Comparison of ENCODE assay signal across 1 cellular context in genomic region chr7:11297764-11298163, GRCh38.
TF ChIP-seq lines count a peak whose summit lies in the region.

No MANE protein-coding gene starts in this region.

TF ChIP-seq in GM23338, 12 proteins besides CTCF, POLR2A, EP300 and RAD21 (continued from another document):
- TF ChIP-seq, protein P1, sequence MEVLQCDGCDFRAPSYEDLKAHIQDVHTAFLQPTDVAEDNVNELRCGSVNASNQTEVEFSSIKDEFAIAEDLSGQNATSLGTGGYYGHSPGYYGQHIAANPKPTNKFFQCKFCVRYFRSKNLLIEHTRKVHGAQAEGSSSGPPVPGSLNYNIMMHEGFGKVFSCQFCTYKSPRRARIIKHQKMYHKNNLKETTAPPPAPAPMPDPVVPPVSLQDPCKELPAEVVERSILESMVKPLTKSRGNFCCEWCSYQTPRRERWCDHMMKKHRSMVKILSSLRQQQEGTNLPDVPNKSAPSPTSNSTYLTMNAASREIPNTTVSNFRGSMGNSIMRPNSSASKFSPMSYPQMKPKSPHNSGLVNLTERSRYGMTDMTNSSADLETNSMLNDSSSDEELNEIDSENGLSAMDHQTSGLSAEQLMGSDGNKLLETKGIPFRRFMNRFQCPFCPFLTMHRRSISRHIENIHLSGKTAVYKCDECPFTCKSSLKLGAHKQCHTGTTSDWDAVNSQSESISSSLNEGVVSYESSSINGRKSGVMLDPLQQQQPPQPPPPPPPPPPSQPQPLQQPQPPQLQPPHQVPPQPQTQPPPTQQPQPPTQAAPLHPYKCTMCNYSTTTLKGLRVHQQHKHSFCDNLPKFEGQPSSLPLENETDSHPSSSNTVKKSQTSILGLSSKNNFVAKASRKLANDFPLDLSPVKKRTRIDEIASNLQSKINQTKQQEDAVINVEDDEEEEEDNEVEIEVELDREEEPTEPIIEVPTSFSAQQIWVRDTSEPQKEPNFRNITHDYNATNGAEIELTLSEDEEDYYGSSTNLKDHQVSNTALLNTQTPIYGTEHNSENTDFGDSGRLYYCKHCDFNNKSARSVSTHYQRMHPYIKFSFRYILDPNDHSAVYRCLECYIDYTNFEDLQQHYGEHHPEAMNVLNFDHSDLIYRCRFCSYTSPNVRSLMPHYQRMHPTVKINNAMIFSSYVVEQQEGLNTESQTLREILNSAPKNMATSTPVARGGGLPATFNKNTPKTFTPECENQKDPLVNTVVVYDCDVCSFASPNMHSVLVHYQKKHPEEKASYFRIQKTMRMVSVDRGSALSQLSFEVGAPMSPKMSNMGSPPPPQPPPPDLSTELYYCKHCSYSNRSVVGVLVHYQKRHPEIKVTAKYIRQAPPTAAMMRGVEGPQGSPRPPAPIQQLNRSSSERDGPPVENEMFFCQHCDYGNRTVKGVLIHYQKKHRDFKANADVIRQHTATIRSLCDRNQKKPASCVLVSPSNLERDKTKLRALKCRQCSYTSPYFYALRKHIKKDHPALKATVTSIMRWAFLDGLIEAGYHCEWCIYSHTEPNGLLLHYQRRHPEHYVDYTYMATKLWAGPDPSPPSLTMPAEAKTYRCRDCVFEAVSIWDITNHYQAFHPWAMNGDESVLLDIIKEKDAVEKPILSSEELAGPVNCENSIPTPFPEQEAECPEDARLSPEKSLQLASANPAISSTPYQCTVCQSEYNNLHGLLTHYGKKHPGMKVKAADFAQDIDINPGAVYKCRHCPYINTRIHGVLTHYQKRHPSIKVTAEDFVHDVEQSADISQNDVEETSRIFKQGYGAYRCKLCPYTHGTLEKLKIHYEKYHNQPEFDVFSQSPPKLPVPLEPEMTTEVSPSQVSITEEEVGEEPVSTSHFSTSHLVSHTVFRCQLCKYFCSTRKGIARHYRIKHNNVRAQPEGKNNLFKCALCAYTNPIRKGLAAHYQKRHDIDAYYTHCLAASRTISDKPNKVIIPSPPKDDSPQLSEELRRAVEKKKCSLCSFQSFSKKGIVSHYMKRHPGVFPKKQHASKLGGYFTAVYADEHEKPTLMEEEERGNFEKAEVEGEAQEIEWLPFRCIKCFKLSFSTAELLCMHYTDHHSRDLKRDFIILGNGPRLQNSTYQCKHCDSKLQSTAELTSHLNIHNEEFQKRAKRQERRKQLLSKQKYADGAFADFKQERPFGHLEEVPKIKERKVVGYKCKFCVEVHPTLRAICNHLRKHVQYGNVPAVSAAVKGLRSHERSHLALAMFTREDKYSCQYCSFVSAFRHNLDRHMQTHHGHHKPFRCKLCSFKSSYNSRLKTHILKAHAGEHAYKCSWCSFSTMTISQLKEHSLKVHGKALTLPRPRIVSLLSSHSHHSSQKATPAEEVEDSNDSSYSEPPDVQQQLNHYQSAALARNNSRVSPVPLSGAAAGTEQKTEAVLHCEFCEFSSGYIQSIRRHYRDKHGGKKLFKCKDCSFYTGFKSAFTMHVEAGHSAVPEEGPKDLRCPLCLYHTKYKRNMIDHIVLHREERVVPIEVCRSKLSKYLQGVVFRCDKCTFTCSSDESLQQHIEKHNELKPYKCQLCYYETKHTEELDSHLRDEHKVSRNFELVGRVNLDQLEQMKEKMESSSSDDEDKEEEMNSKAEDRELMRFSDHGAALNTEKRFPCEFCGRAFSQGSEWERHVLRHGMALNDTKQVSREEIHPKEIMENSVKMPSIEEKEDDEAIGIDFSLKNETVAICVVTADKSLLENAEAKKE (CRISPR knock-in tag; IDR thresholded peaks at IDR 0.05) = no peak
- TF ChIP-seq, protein P2, sequence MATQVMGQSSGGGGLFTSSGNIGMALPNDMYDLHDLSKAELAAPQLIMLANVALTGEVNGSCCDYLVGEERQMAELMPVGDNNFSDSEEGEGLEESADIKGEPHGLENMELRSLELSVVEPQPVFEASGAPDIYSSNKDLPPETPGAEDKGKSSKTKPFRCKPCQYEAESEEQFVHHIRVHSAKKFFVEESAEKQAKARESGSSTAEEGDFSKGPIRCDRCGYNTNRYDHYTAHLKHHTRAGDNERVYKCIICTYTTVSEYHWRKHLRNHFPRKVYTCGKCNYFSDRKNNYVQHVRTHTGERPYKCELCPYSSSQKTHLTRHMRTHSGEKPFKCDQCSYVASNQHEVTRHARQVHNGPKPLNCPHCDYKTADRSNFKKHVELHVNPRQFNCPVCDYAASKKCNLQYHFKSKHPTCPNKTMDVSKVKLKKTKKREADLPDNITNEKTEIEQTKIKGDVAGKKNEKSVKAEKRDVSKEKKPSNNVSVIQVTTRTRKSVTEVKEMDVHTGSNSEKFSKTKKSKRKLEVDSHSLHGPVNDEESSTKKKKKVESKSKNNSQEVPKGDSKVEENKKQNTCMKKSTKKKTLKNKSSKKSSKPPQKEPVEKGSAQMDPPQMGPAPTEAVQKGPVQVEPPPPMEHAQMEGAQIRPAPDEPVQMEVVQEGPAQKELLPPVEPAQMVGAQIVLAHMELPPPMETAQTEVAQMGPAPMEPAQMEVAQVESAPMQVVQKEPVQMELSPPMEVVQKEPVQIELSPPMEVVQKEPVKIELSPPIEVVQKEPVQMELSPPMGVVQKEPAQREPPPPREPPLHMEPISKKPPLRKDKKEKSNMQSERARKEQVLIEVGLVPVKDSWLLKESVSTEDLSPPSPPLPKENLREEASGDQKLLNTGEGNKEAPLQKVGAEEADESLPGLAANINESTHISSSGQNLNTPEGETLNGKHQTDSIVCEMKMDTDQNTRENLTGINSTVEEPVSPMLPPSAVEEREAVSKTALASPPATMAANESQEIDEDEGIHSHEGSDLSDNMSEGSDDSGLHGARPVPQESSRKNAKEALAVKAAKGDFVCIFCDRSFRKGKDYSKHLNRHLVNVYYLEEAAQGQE (IDR thresholded peaks at IDR 0.05; ENCODE audit: unreplicated experiment) = no peak
- no peak for TF ChIP-seq EZH2 (IDR thresholded peaks at IDR 0.05; ENCODE audit: low read depth, unreplicated experiment)
- TF ChIP-seq ZNF114 (CRISPR knock-in tag; IDR thresholded peaks at IDR 0.05) = no peak
